Comparison of ENCODE assay signal across 1 cellular context in genomic region chr6:3280866-3281465, GRCh38.
TF ChIP-seq lines count a peak whose summit lies in the region.

No MANE protein-coding gene starts in this region.

TF ChIP-seq in H1, 55 proteins besides CTCF, POLR2A, EP300 and RAD21:
- TF ChIP-seq USF2 (IDR thresholded peaks at IDR 0.05; ENCODE audit: low read length) (no peak), POLR2AphosphoS5 (IDR thresholded peaks at IDR 0.05; ENCODE audit: low read depth, low read length) (no peak), SP1 (IDR thresholded peaks at IDR 0.05; ENCODE audit: low read depth, low read length) (no peak), BACH1 (IDR thresholded peaks at IDR 0.05; ENCODE audit: low read length) (no peak), HDAC6 (IDR thresholded peaks at IDR 0.05; ENCODE audit: low read depth, low read length) (no peak), YY1 (IDR thresholded peaks at IDR 0.05; ENCODE audit: low read depth, low read length) (no peak)
